Comparison of ENCODE assay signal across 11 cellular contexts in the genomic region with DNA sequence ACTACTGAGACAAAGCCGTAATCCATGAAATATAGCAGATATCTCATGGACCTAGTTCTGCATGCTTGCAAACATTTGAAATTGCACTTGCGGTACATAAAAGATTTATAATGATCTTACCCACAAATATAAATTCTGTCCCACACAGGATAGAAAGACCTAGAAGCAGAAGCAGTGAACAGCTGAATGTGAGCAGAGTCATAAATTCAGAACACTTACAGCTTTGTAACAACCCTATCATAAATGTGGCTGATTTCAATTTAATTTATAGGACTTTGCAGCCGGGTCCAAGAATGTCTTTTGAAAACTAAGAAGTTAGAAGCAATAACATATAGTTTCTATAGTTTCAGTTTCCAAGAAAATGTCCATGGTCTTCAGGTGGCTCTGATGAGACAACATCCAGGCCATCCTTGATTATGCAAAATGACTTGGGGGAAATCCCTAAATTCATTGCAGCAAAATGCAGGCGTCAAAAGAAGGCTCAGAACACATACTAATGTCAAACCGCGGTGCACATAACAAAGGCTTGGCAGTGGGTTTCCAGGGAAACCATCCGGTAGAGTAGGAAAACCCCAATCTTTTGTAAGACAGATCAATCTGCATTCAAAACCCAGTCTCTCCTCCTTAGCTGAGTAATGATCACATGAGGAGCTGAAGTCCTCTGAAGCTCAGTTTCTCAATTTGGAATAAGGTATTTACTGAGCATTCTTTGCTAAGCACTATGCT.
DNase-seq lines count a peak whose midpoint lies in the region; ATAC-seq and TF ChIP-seq lines count a peak whose summit lies in the region.
"Had no signal": no experiment of that assay in that cellular context is flagged by ENCODE, and none has a peak within 500 bp of the region (broad histone marks: within the 10 kb centered on the region; RNA-seq: fewer than 3 reads in every experiment).

No MANE protein-coding gene starts in this region.

- no peak overlapping the region for H3K27ac Mint-ChIP-seq in MCF 10A (ENCODE audit: low read depth, unreplicated experiment)
- no peak overlapping the region for H3K27ac Mint-ChIP-seq in activated CD8-positive, alpha-beta T cell treated with anti-CD3 and anti-CD28 coated beads for 36 hours
- peak overlapping the region; percentile 59 for H3K27ac Mint-ChIP-seq in stimulated activated naive B cell treated with anti-CD40 and anti-IgM and Interleukin-4, amounts not matched to agents 10 μg/mL and 1 μg/mL and 100 μg/mL, for 72 hours

- H3K9me3 ChIP-seq in mammary epithelial cell (replicated peaks; ENCODE audit: insufficient read depth, low read length) (no peaks in the 10 kb centered on the region), iPS-20b (ENCODE audit: insufficient read depth, low read depth, low read length) (peaks cover 12% of the 10 kb centered on the region; the same call in 1 of the 2 replicates)

- H3K36me3 Mint-ChIP-seq in MCF 10A (ENCODE audit: insufficient read depth, unreplicated experiment): no peaks in the 10 kb centered on the region
- H3K36me3 Mint-ChIP-seq in activated CD8-positive, alpha-beta T cell treated with anti-CD3 and anti-CD28 coated beads for 36 hours (ENCODE audit: low read depth): peaks cover 2% of the 10 kb centered on the region
- H3K36me3 Mint-ChIP-seq in stimulated activated naive B cell treated with anti-CD40 and anti-IgM and Interleukin-4, amounts not matched to agents 10 μg/mL and 1 μg/mL and 100 μg/mL, for 72 hours: peaks cover 1 to 6% of the 10 kb centered on the region in 2 donors

- CTCF ChIA-PET in mammary epithelial cell (lab: Charles Lee; ENCODE audit: low non-redundant PET): no interaction called here
- CTCF ChIA-PET in MCF 10A (lab: Yijun Ruan, JAX): interaction anchor here (0.6 to 1.2 kb wide), 3 partner anchors 14 to 568 kb away, joined by 3 to 4 read pairs (median 3); no protein-coding TSS in a partner anchor
- CTCF ChIA-PET in activated CD8-positive, alpha-beta T cell treated with anti-CD3 and anti-CD28 coated beads for 36 hours (lab: Charles Lee): no interaction called here

- POLR2A ChIA-PET in MCF 10A (lab: Yijun Ruan, JAX): no interaction called here
- POLR2A ChIA-PET in activated CD8-positive, alpha-beta T cell treated with anti-CD3 and anti-CD28 coated beads for 36 hours (lab: Charles Lee): interaction anchor here (1.0 kb wide), 2 partner anchors 62 to 513 kb away, joined by 3 read pairs; no protein-coding TSS in a partner anchor

- H3K36me3 ChIP-seq in mammary epithelial cell (ENCODE audit: insufficient read depth, low read length): no peaks in the 10 kb centered on the region
- H3K36me3 ChIP-seq in iPS-20b (ENCODE audit: insufficient read depth, low read depth, low read length): no peaks in the 10 kb centered on the region
- H3K36me3 ChIP-seq: lower lobe of right lung had no signal

- H3K9ac ChIP-seq in mammary epithelial cell (ENCODE audit: insufficient read depth, low read length) (no peak overlapping the region), iPS-20b (ENCODE audit: low read depth, low read length) (peak overlapping the region; percentile 24; the same call in 1 of the 2 replicates)

- H3K27me3 ChIP-seq in mammary epithelial cell (ENCODE audit: insufficient read depth, low read length) (no peaks in the 10 kb centered on the region), iPS-20b (ENCODE audit: insufficient read depth, low read length) (no peaks in the 10 kb centered on the region)

- H3K4me2 ChIP-seq in mammary epithelial cell (ENCODE audit: insufficient read depth, low read depth, low read length): no peak overlapping the region

- no peaks in the 10 kb centered on the region for H3K4me1 ChIP-seq in mammary epithelial cell (ENCODE audit: insufficient read depth, low read length)
- H3K4me1 ChIP-seq in iPS-20b (ENCODE audit: insufficient read depth, low read length): peaks cover 11% of the 10 kb centered on the region; the same call in 1 of the 2 replicates

- intact Hi-C loops in mammary epithelial cell (cut with micrococcal nuclease): no loop called here
- intact Hi-C loops in MCF 10A (cut with micrococcal nuclease): no loop called here
- intact Hi-C loops in activated CD8-positive, alpha-beta T cell treated with anti-CD3 and anti-CD28 coated beads for 36 hours (cut with micrococcal nuclease): no loop called here

- in situ Hi-C loops in mammary epithelial cell (cut with MboI; ENCODE audit: low sequenced_read_pairs in 2 of 2) (no loop called here), G401 (cut with HindIII; ENCODE audit: low sequenced_read_pairs) (no loop called here)

- H3K9me3 Mint-ChIP-seq in MCF 10A (ENCODE audit: unreplicated experiment): peaks cover 12% of the 10 kb centered on the region
- peaks cover 8% of the 10 kb centered on the region for H3K9me3 Mint-ChIP-seq in activated CD8-positive, alpha-beta T cell treated with anti-CD3 and anti-CD28 coated beads for 36 hours
- H3K9me3 Mint-ChIP-seq in stimulated activated naive B cell treated with anti-CD40 and anti-IgM and Interleukin-4, amounts not matched to agents 10 μg/mL and 1 μg/mL and 100 μg/mL, for 72 hours: peaks cover 7% of the 10 kb centered on the region in 2 donors
- H3K9me3 Mint-ChIP-seq: central memory CD8-positive, alpha-beta T cell had no signal

- dilution Hi-C loops in mammary epithelial cell (cut with HindIII; ENCODE audit: low sequenced_read_pairs): no loop called here

- H3K27ac ChIP-seq in mammary epithelial cell (ENCODE audit: insufficient read depth, low read depth, low read length) (no peak overlapping the region), iPS-20b (ENCODE audit: low read length) (no peak overlapping the region)
- H3K27ac ChIP-seq: lower lobe of right lung had no signal

- H3K4me3 Mint-ChIP-seq in MCF 10A (ENCODE audit: unreplicated experiment): no peak overlapping the region
- no peak overlapping the region for H3K4me3 Mint-ChIP-seq in activated CD8-positive, alpha-beta T cell treated with anti-CD3 and anti-CD28 coated beads for 36 hours
- H3K4me3 Mint-ChIP-seq in stimulated activated naive B cell treated with anti-CD40 and anti-IgM and Interleukin-4, amounts not matched to agents 10 μg/mL and 1 μg/mL and 100 μg/mL, for 72 hours: no peak overlapping the region
- H3K4me3 Mint-ChIP-seq: central memory CD8-positive, alpha-beta T cell had no signal

- peak; percentile 90 for ATAC-seq in activated CD8-positive, alpha-beta T cell treated with anti-CD3 and anti-CD28 coated beads for 36 hours
- ATAC-seq in stimulated activated naive B cell treated with anti-CD40 and anti-IgM and Interleukin-4, amounts not matched to agents 10 μg/mL and 1 μg/mL and 100 μg/mL, for 72 hours (replicated peaks): peak; percentile 69 to 80
- ATAC-seq: lower lobe of right lung had no signal

- H4K20me1 ChIP-seq in mammary epithelial cell (ENCODE audit: insufficient read depth, low read length): no peaks in the 10 kb centered on the region

- no peaks in the 10 kb centered on the region for H3K79me2 ChIP-seq in mammary epithelial cell (ENCODE audit: insufficient read depth, low read length)

- H3K4me3 ChIP-seq in mammary epithelial cell (replicated peaks in 1 of 3; ENCODE audit: insufficient read depth in 1 of 3, low read depth in 2 of 3, low read length in 3 of 3): no peak overlapping the region
- no peak overlapping the region for H3K4me3 ChIP-seq in iPS-20b (ENCODE audit: low read length)
- H3K4me3 ChIP-seq: lower lobe of right lung had no signal

- 89% methylated on average over 7 of the region's 7 CpGs for WGBS in mammary epithelial cell (ENCODE audit: low coverage, missing lambda C conversion rate)

- TF ChIP-seq CTCF in mammary epithelial cell (conservative IDR thresholded peaks at IDR 0.05 in 1 of 2, IDR thresholded peaks at IDR 0.05 in 1 of 2; ENCODE audit: extremely low read depth in 1 of 2, insufficient read depth in 1 of 2, low read depth in 1 of 2, low read length in 2 of 2): no peak
- TF ChIP-seq CTCF in MCF 10A (IDR thresholded peaks at IDR 0.05; ENCODE audit: unreplicated experiment): no peak
- no peak for TF ChIP-seq CTCF in activated CD8-positive, alpha-beta T cell treated with anti-CD3 and anti-CD28 coated beads for 36 hours (IDR thresholded peaks at IDR 0.05)

- BruUV-seq in mammary epithelial cell (replicated peaks; lab: Mats Ljungman, UMichigan) (no TSS peak), MCF 10A (replicated peaks; lab: Mats Ljungman, UMichigan) (no TSS peak)

- H3K4me1 Mint-ChIP-seq in MCF 10A (ENCODE audit: insufficient read depth, unreplicated experiment): no peaks in the 10 kb centered on the region
- peaks cover 17% of the 10 kb centered on the region for H3K4me1 Mint-ChIP-seq in activated CD8-positive, alpha-beta T cell treated with anti-CD3 and anti-CD28 coated beads for 36 hours (ENCODE audit: low read depth)
- H3K4me1 Mint-ChIP-seq in stimulated activated naive B cell treated with anti-CD40 and anti-IgM and Interleukin-4, amounts not matched to agents 10 μg/mL and 1 μg/mL and 100 μg/mL, for 72 hours: peaks cover 15 to 33% of the 10 kb centered on the region in 2 donors

- no peaks in the 10 kb centered on the region for H3K27me3 Mint-ChIP-seq in MCF 10A (ENCODE audit: insufficient read depth, unreplicated experiment)
- H3K27me3 Mint-ChIP-seq in activated CD8-positive, alpha-beta T cell treated with anti-CD3 and anti-CD28 coated beads for 36 hours: peaks cover 14% of the 10 kb centered on the region
- peaks cover 33 to 64% of the 10 kb centered on the region in 2 donors for H3K27me3 Mint-ChIP-seq in stimulated activated naive B cell treated with anti-CD40 and anti-IgM and Interleukin-4, amounts not matched to agents 10 μg/mL and 1 μg/mL and 100 μg/mL, for 72 hours
- H3K27me3 Mint-ChIP-seq: central memory CD8-positive, alpha-beta T cell had no signal

- no peak overlapping the region for H2AFZ ChIP-seq in mammary epithelial cell (ENCODE audit: low read depth, low read length)

- peak; percentile 1 for DNase-seq in mammary epithelial cell
- DNase-seq in MCF 10A (ENCODE audit: unreplicated experiment): no peak
- DNase-seq in activated CD8-positive, alpha-beta T cell treated with anti-CD3 and anti-CD28 coated beads for 36 hours: peak; percentile 72
- DNase-seq in stimulated activated naive B cell treated with anti-CD40 and anti-IgM and Interleukin-4, amounts not matched to agents 10 μg/mL and 1 μg/mL and 100 μg/mL, for 72 hours: peak; percentile 57
- no peak for DNase-seq in G401 (ENCODE audit: low spot score)
- no peak for DNase-seq in DMS79 (lab: John Stamatoyannopoulos, UW)
- DNase-seq in glomerular visceral epithelial cell (ENCODE audit: extremely low spot score): no peak
- DNase-seq: lower lobe of right lung, NCI-H2081 treated with DMSO at 0.1 percent for 48 hours had no signal

Comparison
In these comparisons a context has a peak if more than half of its experiments do, and no peak if none do; other contexts are left out.
1. DNase-seq: peak in mammary epithelial cell (single experiment), activated CD8-positive, alpha-beta T cell treated with anti-CD3 and anti-CD28 coated beads for 36 hours (single experiment) and stimulated activated naive B cell treated with anti-CD40 and anti-IgM and Interleukin-4, amounts not matched to agents 10 μg/mL and 1 μg/mL and 100 μg/mL, for 72 hours (single experiment); none in MCF 10A (single experiment), G401 (single experiment), DMS79 (single experiment) and glomerular visceral epithelial cell (single experiment).